11 cellular contexts compared by ENCODE assay signal in genomic region chr17:81153340-81153803, GRCh38. TPM values are rescaled to one million over a fixed set of nuclear protein-coding genes. Genes with fewer than 3 reads are reported as not detected.
DNase-seq lines count a peak whose midpoint lies in the region; ATAC-seq lines count a peak whose summit lies in the region.
"Had no signal": no experiment of that assay in that cellular context is flagged by ENCODE, and none has a peak within 500 bp of the region (broad histone marks: within the 10 kb centered on the region; RNA-seq: fewer than 3 reads in every experiment).

No MANE protein-coding gene starts in this region.

- no peaks in the 10 kb centered on the region for H3K9me3 Mint-ChIP-seq in activated naive CD4-positive, alpha-beta T cell treated with anti-CD3 and anti-CD28 coated beads, Interleukin-2, amount 50 U/mL, for 72 hours

- H3K36me3 Mint-ChIP-seq in activated naive CD4-positive, alpha-beta T cell treated with anti-CD3 and anti-CD28 coated beads, Interleukin-2, amount 50 U/mL, for 72 hours = no peaks in the 10 kb centered on the region

- ATAC-seq in activated naive CD4-positive, alpha-beta T cell treated with anti-CD3 and anti-CD28 coated beads, Interleukin-2, amount 50 U/mL, for 72 hours = no peak

- peak; percentile 47 for DNase-seq in activated naive CD4-positive, alpha-beta T cell treated with Interleukin-2 at 50 U/mL for 16 hours
- DNase-seq in activated naive CD4-positive, alpha-beta T cell treated with anti-CD3 and anti-CD28 coated beads, Interleukin-2, amount 50 U/mL, for 72 hours (ENCODE audit: low spot score in 2 of 2) = no peak
- DNase-seq in SW480 (ENCODE audit: low spot score) (peak; percentile 13), foreskin melanocyte (peak; percentile 97), superior temporal gyrus (ENCODE audit: extremely low spot score) (peak; percentile 92), KBM-7 (no peak), activated gamma-delta T cell (lab: John Stamatoyannopoulos, UW) (no peak), mucosa of gallbladder (ENCODE audit: low spot score) (no peak)
- DNase-seq: ACHN; NK-92 treated with Interleukin-12 subunit alpha and Interleukin-12 subunit beta, amount 100 ng/mL, for 24 hours had no signal

- in situ Hi-C loops in KBM-7 (cut with MboI; ENCODE audit: low pct_unique_long_range_greater_than_20kb, low sequenced_read_pairs) = no loop called here

- H3K27ac Mint-ChIP-seq in activated naive CD4-positive, alpha-beta T cell treated with anti-CD3 and anti-CD28 coated beads, Interleukin-2, amount 50 U/mL, for 72 hours = no peak overlapping the region

RNA-seq across cellular contexts. Expression of gene PVALEF, which starts 11.9 kb away (rescaled TPM):
- total RNA-seq in activated naive CD4-positive, alpha-beta T cell treated with anti-CD3 and anti-CD28 coated beads, Interleukin-2, amount 50 U/mL, for 72 hours = not detected
- total RNA-seq in mucosa of gallbladder = not detected
- total RNA-seq: activated CD8-positive, alpha-beta memory T cell treated with anti-CD3 and anti-CD28 coated beads for 36 hours had no signal

RNA-seq across cellular contexts. Expression of gene AATK, which starts 12.6 kb away (rescaled TPM):
- total RNA-seq in activated naive CD4-positive, alpha-beta T cell treated with anti-CD3 and anti-CD28 coated beads, Interleukin-2, amount 50 U/mL, for 72 hours = under 1 TPM; 0.30 to 0.72 TPM
- 14.2 TPM for total RNA-seq in mucosa of gallbladder

Comparison
In these comparisons a context has a peak if more than half of its experiments do, and no peak if none do; other contexts are left out.
1. DNase-seq: peak in activated naive CD4-positive, alpha-beta T cell treated with Interleukin-2 at 50 U/mL for 16 hours (single experiment), SW480 (single experiment), foreskin melanocyte (single experiment) and superior temporal gyrus (single experiment); none in activated naive CD4-positive, alpha-beta T cell treated with anti-CD3 and anti-CD28 coated beads, Interleukin-2, amount 50 U/mL, for 72 hours (0 of 2), KBM-7 (single experiment), activated gamma-delta T cell (single experiment) and mucosa of gallbladder (single experiment).